In genomic region chr6:160391419-160392116, GRCh38 we compare ENCODE assay signal across 16 cellular contexts. TPM values are rescaled to one million over a fixed set of nuclear protein-coding genes. Genes with fewer than 3 reads are reported as not detected.
DNase-seq lines count a peak whose midpoint lies in the region; FAIRE-seq and TF ChIP-seq lines count a peak whose summit lies in the region.
"Had no signal": no experiment of that assay in that cellular context is flagged by ENCODE, and none has a peak within 500 bp of the region (broad histone marks: within the 10 kb centered on the region; RNA-seq: fewer than 3 reads in every experiment).

No MANE protein-coding gene starts in this region.

- no peaks in the 10 kb centered on the region for H3K36me3 Mint-ChIP-seq in activated CD4-positive, alpha-beta memory T cell treated with anti-CD3 and anti-CD28 coated beads, Interleukin-2, amount 10 ng/mL, durations not matched to agents 7 days and 5 days (ENCODE audit: low read depth)
- H3K36me3 Mint-ChIP-seq: IgD-negative memory B cell had no signal

- H3K4me1 ChIP-seq in adrenal gland (replicated peaks in 1 of 2): peaks cover 17 to 19% of the 10 kb centered on the region in 2 donors
- peaks cover 57% of the 10 kb centered on the region for H3K4me1 ChIP-seq in keratinocyte (ENCODE audit: control insufficient read depth, extremely low read depth, insufficient read depth, low read length)
- peaks cover 0 to 87% (median 44%) of the 10 kb centered on the region in 4 donors for H3K4me1 ChIP-seq in tibial artery

- peak overlapping the region; percentile 74 for H3K4me2 ChIP-seq in keratinocyte (ENCODE audit: control insufficient read depth, extremely low read depth, insufficient read depth, low read depth, low read length)

- H3K9ac ChIP-seq in keratinocyte (ENCODE audit: control insufficient read depth, extremely low read depth, insufficient read depth, low read length): peak overlapping the region; percentile 61

- no peaks in the 10 kb centered on the region for H3K79me2 ChIP-seq in keratinocyte (ENCODE audit: control insufficient read depth, insufficient read depth, low read length)

- peak overlapping the region in 4 of 5 donors; percentile 29 to 58 (median 52) for H3K27ac ChIP-seq in adrenal gland
- peak overlapping the region; percentile 93 for H3K27ac ChIP-seq in keratinocyte (ENCODE audit: control insufficient read depth, insufficient read depth, low read length)
- peak overlapping the region; percentile 35 to 66 for H3K27ac ChIP-seq in tibial artery

- peaks cover 5% of the 10 kb centered on the region for H3K27me3 Mint-ChIP-seq in activated CD4-positive, alpha-beta memory T cell treated with anti-CD3 and anti-CD28 coated beads, Interleukin-2, amount 10 ng/mL, durations not matched to agents 7 days and 5 days

- H3K4me3 ChIP-seq in adrenal gland (no peak overlapping the region), keratinocyte (ENCODE audit: control insufficient read depth in 2 of 3, extremely low read depth in 1 of 3, insufficient read depth in 2 of 3, low read depth in 1 of 3, low read length in 3 of 3) (peak overlapping the region in 2 of 3 experiments; percentile 57 to 64), tibial artery (no peak overlapping the region)

- CTCF ChIA-PET in activated CD4-positive, alpha-beta memory T cell treated with anti-CD3 and anti-CD28 coated beads, Interleukin-2, amount 10 ng/mL, durations not matched to agents 7 days and 5 days (lab: Charles Lee): no interaction called here

- intact Hi-C loops in adrenal gland (cut with DNase I): no loop called here
- intact Hi-C loops in tibial artery (cut with DNase I; ENCODE audit: low total_unique reads): loop anchor here (5.0 kb wide), 1 partner anchor 34 kb away; no protein-coding TSS in a partner anchor

- TF ChIP-seq POLR2A in adrenal gland (IDR thresholded peaks at IDR 0.05): no peak

- no peaks in the 10 kb centered on the region for H3K4me1 Mint-ChIP-seq in activated CD4-positive, alpha-beta memory T cell treated with anti-CD3 and anti-CD28 coated beads, Interleukin-2, amount 10 ng/mL, durations not matched to agents 7 days and 5 days
- H3K4me1 Mint-ChIP-seq: IgD-negative memory B cell had no signal

- dilution Hi-C loops in keratinocyte (cut with MboI; ENCODE audit: extremely low pct_ligation_motif_present, low sequenced_read_pairs): no loop called here

- peak; percentile 76 for DNase-seq in HPDE6-E6E7 (ENCODE audit: extremely low spot score)
- peak; percentile 50 to 70 (median 52) for DNase-seq in adrenal gland
- DNase-seq in keratinocyte (ENCODE audit: low read depth, low spot score): peak; percentile 90
- no peak for DNase-seq in tibial artery
- DNase-seq in mesenteric fat pad (ENCODE audit: low spot score): no peak
- DNase-seq in activated naive CD4-positive, alpha-beta T cell treated with anti-CD3 and anti-CD28 coated beads, Interleukin-2, amount 50 U/mL, for 16 hours: no peak
- no peak for DNase-seq in retina
- no peak for DNase-seq in activated CD4-positive, alpha-beta memory T cell treated with anti-CD3 and anti-CD28 coated beads, Interleukin-2, amount 10 ng/mL, durations not matched to agents 7 days and 5 days
- DNase-seq: activated gamma-delta T cell; DMS153; NCI-H2171 treated with DMSO at 0.1 percent for 48 hours; SIG-M5; stimulated activated naive CD8-positive, alpha-beta T cell treated with anti-CD3 and anti-CD28 coated beads, Interleukin-15, Interleukin-2, amounts not matched to agents 100 U/mL and 50 U/mL, for 24 hours had no signal

- peak overlapping the region; percentile 89 for H2AFZ ChIP-seq in keratinocyte (ENCODE audit: control insufficient read depth, low read length)

- H3K27ac Mint-ChIP-seq in activated CD4-positive, alpha-beta memory T cell treated with anti-CD3 and anti-CD28 coated beads, Interleukin-2, amount 10 ng/mL, durations not matched to agents 7 days and 5 days: no peak overlapping the region
- H3K27ac Mint-ChIP-seq: IgD-negative memory B cell had no signal

- FAIRE-seq in keratinocyte (lab: Jason Lieb, UNC): peak; percentile 84
- FAIRE-seq: GM18507 had no signal

- H3K9me1 ChIP-seq in keratinocyte (ENCODE audit: control insufficient read depth, extremely low read depth, insufficient read depth, low read length): no peaks in the 10 kb centered on the region

- no peak overlapping the region for H3K4me3 Mint-ChIP-seq in activated CD4-positive, alpha-beta memory T cell treated with anti-CD3 and anti-CD28 coated beads, Interleukin-2, amount 10 ng/mL, durations not matched to agents 7 days and 5 days
- H3K4me3 Mint-ChIP-seq: IgD-negative memory B cell had no signal

- no peaks in the 10 kb centered on the region for H3K27me3 ChIP-seq in adrenal gland
- H3K27me3 ChIP-seq in keratinocyte (ENCODE audit: control insufficient read depth, extremely low read depth, insufficient read depth, low read length): no peaks in the 10 kb centered on the region
- no peaks in the 10 kb centered on the region for H3K27me3 ChIP-seq in tibial artery

- TF ChIP-seq CTCF in adrenal gland (IDR thresholded peaks at IDR 0.05) (no peak), keratinocyte (optimal IDR thresholded peaks at IDR 0.05 in 1 of 3, IDR thresholded peaks at IDR 0.05 in 1 of 3, conservative IDR thresholded peaks at IDR 0.05 in 1 of 3; ENCODE audit: extremely low read depth in 1 of 3, insufficient read depth in 2 of 3, low read length in 3 of 3) (no peak), tibial artery (IDR thresholded peaks at IDR 0.05) (no peak)

- WGBS in adrenal gland, 4 donors: 39 to 42% (median 41%) methylated on average over 7 of the region's 7 CpGs

- H3K36me3 ChIP-seq in adrenal gland (replicated peaks in 1 of 2) (no peaks in the 10 kb centered on the region), keratinocyte (ENCODE audit: control insufficient read depth in 2 of 2, extremely low read depth in 1 of 2, insufficient read depth in 2 of 2, low read length in 2 of 2) (no peaks in the 10 kb centered on the region), tibial artery (no peaks in the 10 kb centered on the region)

- H4K20me1 ChIP-seq in keratinocyte (ENCODE audit: control insufficient read depth, extremely low read depth, insufficient read depth, low read length): no peaks in the 10 kb centered on the region

- H3K9me3 ChIP-seq in adrenal gland (replicated peaks in 1 of 3) (no peaks in the 10 kb centered on the region), keratinocyte (ENCODE audit: control insufficient read depth, low read depth, low read length) (no peaks in the 10 kb centered on the region), tibial artery (no peaks in the 10 kb centered on the region)

- POLR2A ChIA-PET in activated CD4-positive, alpha-beta memory T cell treated with anti-CD3 and anti-CD28 coated beads, Interleukin-2, amount 10 ng/mL, durations not matched to agents 7 days and 5 days (lab: Charles Lee): no interaction called here

- no peaks in the 10 kb centered on the region for H3K9me3 Mint-ChIP-seq in activated CD4-positive, alpha-beta memory T cell treated with anti-CD3 and anti-CD28 coated beads, Interleukin-2, amount 10 ng/mL, durations not matched to agents 7 days and 5 days

RNA-seq across cellular contexts. Expression of gene SLC22A3, which starts 43.4 kb away (rescaled TPM):
- total RNA-seq in adrenal gland (10 to 100 TPM; 15.2 to 51.9 (median 34.1) TPM), mesenteric fat pad (8.6 TPM)
- polyA plus RNA-seq in adrenal gland (10 to 100 TPM; 13.3 to 33.9 (median 15.3) TPM), keratinocyte (1.8 to 3.1 TPM (median 1.9 TPM) in 3 replicates)
- 2.3 TPM for polyA plus RNA-seq in keratinocyte (2011; ENCODE audit: low read depth)
- 1.3 and 1.8 TPM in 2 replicates for polyA plus RNA-seq in keratinocyte (2011; cell fraction: cytosol; rRNA removed)
- 6.6 and 7.0 TPM in 2 replicates for polyA plus RNA-seq in keratinocyte (2011; cell fraction: nucleus; rRNA removed)
- polyA plus RNA-seq in keratinocyte (2012; ENCODE audit: low replicate concordance): 1.6 and 7.3 TPM in 2 replicates
- 1.6 to 2.1 TPM (median 1.7 TPM) in 3 replicates for polyA minus RNA-seq in keratinocyte
- polyA minus RNA-seq in keratinocyte (2011; cell fraction: cytosol; rRNA and poly(A)+ RNA removed): 1.7 TPM
- polyA minus RNA-seq in keratinocyte (2011; cell fraction: nucleus; rRNA and poly(A)+ RNA removed): 2.1 and 3.7 TPM in 2 replicates
- total RNA-seq in activated CD4-positive, alpha-beta memory T cell treated with anti-CD3 and anti-CD28 coated beads, Interleukin-2, amount 10 ng/mL, durations not matched to agents 7 days and 5 days: not detected
- total RNA-seq: myocyte had no signal
- polyA plus RNA-seq: IgD-negative memory B cell had no signal

Comparison
In these comparisons a context has a peak if more than half of its experiments do, and no peak if none do; other contexts are left out.
1. DNase-seq: peak in HPDE6-E6E7 (single experiment), adrenal gland (7 of 7) and keratinocyte (single experiment); none in tibial artery (0 of 2), mesenteric fat pad (single experiment), activated naive CD4-positive, alpha-beta T cell treated with anti-CD3 and anti-CD28 coated beads, Interleukin-2, amount 50 U/mL, for 16 hours (single experiment), retina (single experiment) and activated CD4-positive, alpha-beta memory T cell treated with anti-CD3 and anti-CD28 coated beads, Interleukin-2, amount 10 ng/mL, durations not matched to agents 7 days and 5 days (single experiment).
2. H3K4me3 ChIP-seq: peak in keratinocyte (2 of 3); none in adrenal gland (0 of 4) and tibial artery (0 of 2).
3. Peak in every context shown above with its lines, with median percentiles within 50 percentile points of each other: H3K27ac ChIP-seq.